Comparison of ENCODE assay signal across 1 cellular context in genomic region chr15:30063829-30064559, GRCh38.
TF ChIP-seq lines count a peak whose summit lies in the region.

No MANE protein-coding gene starts in this region.

TF ChIP-seq in GM23338, 12 proteins besides CTCF, POLR2A, EP300 and RAD21 (continued from another document):
- TF ChIP-seq ZNF462 (CRISPR knock-in tag; IDR thresholded peaks at IDR 0.05) (no peak), STAT1 (IDR thresholded peaks at IDR 0.05; ENCODE audit: unreplicated experiment) (no peak), ZNF331 (CRISPR knock-in tag; IDR thresholded peaks at IDR 0.05; ENCODE audit: low read depth) (no peak), EZH2 (IDR thresholded peaks at IDR 0.05; ENCODE audit: low read depth, unreplicated experiment) (no peak), CREB1 (CRISPR knock-in tag; IDR thresholded peaks at IDR 0.05; ENCODE audit: low read depth) (no peak)
